In the genomic region with DNA sequence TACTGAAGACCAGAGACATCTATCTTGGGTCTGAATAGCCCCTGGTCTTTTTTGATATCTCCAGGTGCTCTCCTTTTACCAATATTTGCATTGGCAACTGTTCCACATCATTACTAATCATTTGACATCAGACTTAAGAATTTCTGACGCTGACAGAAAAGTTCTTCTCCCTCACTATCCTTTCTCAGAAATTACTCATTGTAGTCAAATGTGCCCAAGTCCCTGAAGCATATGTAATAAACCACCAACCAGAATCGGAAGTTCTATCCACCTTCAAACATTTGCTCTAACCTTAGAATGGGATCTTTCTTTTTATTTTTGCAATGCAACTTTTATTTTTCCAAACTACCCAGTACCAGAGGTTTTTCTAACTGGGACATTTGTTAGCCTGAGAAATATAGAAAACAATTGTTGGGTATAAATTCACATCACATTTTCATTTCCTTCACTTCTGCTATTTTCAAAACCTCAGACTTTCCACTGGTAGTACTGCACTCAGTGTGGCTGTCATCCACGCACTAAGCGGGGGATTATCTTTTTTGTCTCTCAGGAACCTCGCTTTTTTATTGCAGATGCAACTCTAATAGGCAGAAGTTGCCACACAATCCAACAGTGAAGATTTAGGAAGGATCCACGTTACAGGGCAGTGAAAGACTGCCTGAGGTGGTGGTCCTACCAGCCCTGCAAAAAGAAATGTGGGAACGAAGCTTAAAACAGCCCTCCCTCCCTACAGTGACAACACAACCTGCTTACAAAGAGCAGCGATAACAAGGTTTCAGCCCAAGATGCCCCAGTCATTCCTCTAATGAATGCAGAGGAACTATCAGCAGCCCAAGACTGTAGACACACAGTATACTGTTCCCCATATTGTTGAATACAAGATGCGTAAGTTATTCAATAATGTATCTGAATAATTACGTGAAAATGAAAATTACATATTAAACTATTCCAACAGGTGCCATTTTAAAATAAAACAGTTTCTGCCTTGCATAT, we compare ENCODE assay signal across 1 cellular context.
TF ChIP-seq lines count a peak whose summit lies in the region.

No MANE protein-coding gene starts in this region.

TF ChIP-seq in GM12878, 131 proteins besides CTCF, POLR2A, EP300 and RAD21 (continues in another document):
- TF ChIP-seq, protein P1, sequence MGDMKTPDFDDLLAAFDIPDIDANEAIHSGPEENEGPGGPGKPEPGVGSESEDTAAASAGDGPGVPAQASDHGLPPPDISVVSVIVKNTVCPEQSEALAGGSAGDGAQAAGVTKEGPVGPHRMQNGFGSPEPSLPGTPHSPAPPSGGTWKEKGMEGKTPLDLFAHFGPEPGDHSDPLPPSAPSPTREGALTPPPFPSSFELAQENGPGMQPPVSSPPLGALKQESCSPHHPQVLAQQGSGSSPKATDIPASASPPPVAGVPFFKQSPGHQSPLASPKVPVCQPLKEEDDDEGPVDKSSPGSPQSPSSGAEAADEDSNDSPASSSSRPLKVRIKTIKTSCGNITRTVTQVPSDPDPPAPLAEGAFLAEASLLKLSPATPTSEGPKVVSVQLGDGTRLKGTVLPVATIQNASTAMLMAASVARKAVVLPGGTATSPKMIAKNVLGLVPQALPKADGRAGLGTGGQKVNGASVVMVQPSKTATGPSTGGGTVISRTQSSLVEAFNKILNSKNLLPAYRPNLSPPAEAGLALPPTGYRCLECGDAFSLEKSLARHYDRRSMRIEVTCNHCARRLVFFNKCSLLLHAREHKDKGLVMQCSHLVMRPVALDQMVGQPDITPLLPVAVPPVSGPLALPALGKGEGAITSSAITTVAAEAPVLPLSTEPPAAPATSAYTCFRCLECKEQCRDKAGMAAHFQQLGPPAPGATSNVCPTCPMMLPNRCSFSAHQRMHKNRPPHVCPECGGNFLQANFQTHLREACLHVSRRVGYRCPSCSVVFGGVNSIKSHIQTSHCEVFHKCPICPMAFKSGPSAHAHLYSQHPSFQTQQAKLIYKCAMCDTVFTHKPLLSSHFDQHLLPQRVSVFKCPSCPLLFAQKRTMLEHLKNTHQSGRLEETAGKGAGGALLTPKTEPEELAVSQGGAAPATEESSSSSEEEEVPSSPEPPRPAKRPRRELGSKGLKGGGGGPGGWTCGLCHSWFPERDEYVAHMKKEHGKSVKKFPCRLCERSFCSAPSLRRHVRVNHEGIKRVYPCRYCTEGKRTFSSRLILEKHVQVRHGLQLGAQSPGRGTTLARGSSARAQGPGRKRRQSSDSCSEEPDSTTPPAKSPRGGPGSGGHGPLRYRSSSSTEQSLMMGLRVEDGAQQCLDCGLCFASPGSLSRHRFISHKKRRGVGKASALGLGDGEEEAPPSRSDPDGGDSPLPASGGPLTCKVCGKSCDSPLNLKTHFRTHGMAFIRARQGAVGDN (IDR thresholded peaks at IDR 0.05): peak; percentile 45; the same call in 1 of the 2 replicates
- TF ChIP-seq ZBED1 (IDR thresholded peaks at IDR 0.05; ENCODE audit: borderline replicate concordance): peak; percentile 39; the same call in 1 of the 2 replicates
- TF ChIP-seq STAT3 (IDR thresholded peaks at IDR 0.05; ENCODE audit: low read depth, low read length): 0 out of 2 replicates have a peak, but pooled peaks have one; percentile 74
- TF ChIP-seq NBN (IDR thresholded peaks at IDR 0.05): peak; percentile 29; the same call in 1 of the 2 replicates
- TF ChIP-seq, protein P2, sequence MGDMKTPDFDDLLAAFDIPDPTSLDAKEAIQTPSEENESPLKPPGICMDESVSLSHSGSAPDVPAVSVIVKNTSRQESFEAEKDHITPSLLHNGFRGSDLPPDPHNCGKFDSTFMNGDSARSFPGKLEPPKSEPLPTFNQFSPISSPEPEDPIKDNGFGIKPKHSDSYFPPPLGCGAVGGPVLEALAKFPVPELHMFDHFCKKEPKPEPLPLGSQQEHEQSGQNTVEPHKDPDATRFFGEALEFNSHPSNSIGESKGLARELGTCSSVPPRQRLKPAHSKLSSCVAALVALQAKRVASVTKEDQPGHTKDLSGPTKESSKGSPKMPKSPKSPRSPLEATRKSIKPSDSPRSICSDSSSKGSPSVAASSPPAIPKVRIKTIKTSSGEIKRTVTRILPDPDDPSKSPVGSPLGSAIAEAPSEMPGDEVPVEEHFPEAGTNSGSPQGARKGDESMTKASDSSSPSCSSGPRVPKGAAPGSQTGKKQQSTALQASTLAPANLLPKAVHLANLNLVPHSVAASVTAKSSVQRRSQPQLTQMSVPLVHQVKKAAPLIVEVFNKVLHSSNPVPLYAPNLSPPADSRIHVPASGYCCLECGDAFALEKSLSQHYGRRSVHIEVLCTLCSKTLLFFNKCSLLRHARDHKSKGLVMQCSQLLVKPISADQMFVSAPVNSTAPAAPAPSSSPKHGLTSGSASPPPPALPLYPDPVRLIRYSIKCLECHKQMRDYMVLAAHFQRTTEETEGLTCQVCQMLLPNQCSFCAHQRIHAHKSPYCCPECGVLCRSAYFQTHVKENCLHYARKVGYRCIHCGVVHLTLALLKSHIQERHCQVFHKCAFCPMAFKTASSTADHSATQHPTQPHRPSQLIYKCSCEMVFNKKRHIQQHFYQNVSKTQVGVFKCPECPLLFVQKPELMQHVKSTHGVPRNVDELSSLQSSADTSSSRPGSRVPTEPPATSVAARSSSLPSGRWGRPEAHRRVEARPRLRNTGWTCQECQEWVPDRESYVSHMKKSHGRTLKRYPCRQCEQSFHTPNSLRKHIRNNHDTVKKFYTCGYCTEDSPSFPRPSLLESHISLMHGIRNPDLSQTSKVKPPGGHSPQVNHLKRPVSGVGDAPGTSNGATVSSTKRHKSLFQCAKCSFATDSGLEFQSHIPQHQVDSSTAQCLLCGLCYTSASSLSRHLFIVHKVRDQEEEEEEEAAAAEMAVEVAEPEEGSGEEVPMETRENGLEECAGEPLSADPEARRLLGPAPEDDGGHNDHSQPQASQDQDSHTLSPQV (IDR thresholded peaks at IDR 0.05): peak; percentile 66; the same call in 1 of the 2 replicates
- TF ChIP-seq JUNB (IDR thresholded peaks at IDR 0.05): peak; percentile 63
- TF ChIP-seq CREB1 (IDR thresholded peaks at IDR 0.05; ENCODE audit: low read depth): peak; percentile 93
- no peak; the same call in none of the 2 replicates for TF ChIP-seq GATAD2B (conservative IDR thresholded peaks at IDR 0.05; ENCODE audit: low read depth)
- TF ChIP-seq, protein P3, sequence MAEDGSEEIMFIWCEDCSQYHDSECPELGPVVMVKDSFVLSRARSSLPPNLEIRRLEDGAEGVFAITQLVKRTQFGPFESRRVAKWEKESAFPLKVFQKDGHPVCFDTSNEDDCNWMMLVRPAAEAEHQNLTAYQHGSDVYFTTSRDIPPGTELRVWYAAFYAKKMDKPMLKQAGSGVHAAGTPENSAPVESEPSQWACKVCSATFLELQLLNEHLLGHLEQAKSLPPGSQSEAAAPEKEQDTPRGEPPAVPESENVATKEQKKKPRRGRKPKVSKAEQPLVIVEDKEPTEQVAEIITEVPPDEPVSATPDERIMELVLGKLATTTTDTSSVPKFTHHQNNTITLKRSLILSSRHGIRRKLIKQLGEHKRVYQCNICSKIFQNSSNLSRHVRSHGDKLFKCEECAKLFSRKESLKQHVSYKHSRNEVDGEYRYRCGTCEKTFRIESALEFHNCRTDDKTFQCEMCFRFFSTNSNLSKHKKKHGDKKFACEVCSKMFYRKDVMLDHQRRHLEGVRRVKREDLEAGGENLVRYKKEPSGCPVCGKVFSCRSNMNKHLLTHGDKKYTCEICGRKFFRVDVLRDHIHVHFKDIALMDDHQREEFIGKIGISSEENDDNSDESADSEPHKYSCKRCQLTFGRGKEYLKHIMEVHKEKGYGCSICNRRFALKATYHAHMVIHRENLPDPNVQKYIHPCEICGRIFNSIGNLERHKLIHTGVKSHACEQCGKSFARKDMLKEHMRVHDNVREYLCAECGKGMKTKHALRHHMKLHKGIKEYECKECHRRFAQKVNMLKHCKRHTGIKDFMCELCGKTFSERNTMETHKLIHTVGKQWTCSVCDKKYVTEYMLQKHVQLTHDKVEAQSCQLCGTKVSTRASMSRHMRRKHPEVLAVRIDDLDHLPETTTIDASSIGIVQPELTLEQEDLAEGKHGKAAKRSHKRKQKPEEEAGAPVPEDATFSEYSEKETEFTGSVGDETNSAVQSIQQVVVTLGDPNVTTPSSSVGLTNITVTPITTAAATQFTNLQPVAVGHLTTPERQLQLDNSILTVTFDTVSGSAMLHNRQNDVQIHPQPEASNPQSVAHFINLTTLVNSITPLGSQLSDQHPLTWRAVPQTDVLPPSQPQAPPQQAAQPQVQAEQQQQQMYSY (CRISPR knock-in tag; IDR thresholded peaks at IDR 0.05): no peak
- TF ChIP-seq ETV6 (conservative IDR thresholded peaks at IDR 0.05 in 1 of 2, IDR thresholded peaks at IDR 0.05 in 1 of 2; ENCODE audit: borderline replicate concordance in 1 of 2, low read depth in 1 of 2): peak in 1 of 2 experiments; percentile 47; a peak in 1 of 4 replicates
- peak; percentile 72; the same call in 1 of the 2 replicates for TF ChIP-seq RUNX3 (IDR thresholded peaks at IDR 0.05; ENCODE audit: low read length)
- no peak for TF ChIP-seq SRF (IDR thresholded peaks at IDR 0.05; ENCODE audit: low read depth in 2 of 2, low read length in 2 of 2)
- TF ChIP-seq SMAD1 (IDR thresholded peaks at IDR 0.05; ENCODE audit: low read depth, partially characterized antibody): peak; percentile 67
- peak; percentile 63 for TF ChIP-seq IKZF1 (conservative IDR thresholded peaks at IDR 0.05)
- no peak for TF ChIP-seq POLR2AphosphoS5 (IDR thresholded peaks at IDR 0.05; ENCODE audit: low read length)
- peak; percentile 49; the same call in 1 of the 2 replicates for TF ChIP-seq FOXM1 (IDR thresholded peaks at IDR 0.05; ENCODE audit: low read depth, low read length)
- TF ChIP-seq, protein P4, sequence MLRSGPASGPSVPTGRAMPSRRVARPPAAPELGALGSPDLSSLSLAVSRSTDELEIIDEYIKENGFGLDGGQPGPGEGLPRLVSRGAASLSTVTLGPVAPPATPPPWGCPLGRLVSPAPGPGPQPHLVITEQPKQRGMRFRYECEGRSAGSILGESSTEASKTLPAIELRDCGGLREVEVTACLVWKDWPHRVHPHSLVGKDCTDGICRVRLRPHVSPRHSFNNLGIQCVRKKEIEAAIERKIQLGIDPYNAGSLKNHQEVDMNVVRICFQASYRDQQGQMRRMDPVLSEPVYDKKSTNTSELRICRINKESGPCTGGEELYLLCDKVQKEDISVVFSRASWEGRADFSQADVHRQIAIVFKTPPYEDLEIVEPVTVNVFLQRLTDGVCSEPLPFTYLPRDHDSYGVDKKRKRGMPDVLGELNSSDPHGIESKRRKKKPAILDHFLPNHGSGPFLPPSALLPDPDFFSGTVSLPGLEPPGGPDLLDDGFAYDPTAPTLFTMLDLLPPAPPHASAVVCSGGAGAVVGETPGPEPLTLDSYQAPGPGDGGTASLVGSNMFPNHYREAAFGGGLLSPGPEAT (IDR thresholded peaks at IDR 0.05; ENCODE audit: low read depth): peak; percentile 70; the same call in 1 of the 2 replicates
- peak; percentile 91 for TF ChIP-seq DPF2 (IDR thresholded peaks at IDR 0.05)
- peak; percentile 63 for TF ChIP-seq CREM (IDR thresholded peaks at IDR 0.05; ENCODE audit: low read depth)
- peak; percentile 63; the same call in 1 of the 2 replicates for TF ChIP-seq PML (IDR thresholded peaks at IDR 0.05; ENCODE audit: low read length)
- TF ChIP-seq MEF2B (IDR thresholded peaks at IDR 0.05; ENCODE audit: partially characterized antibody, poor library complexity, severe bottlenecking): peak; percentile 77
- TF ChIP-seq ATF7 (IDR thresholded peaks at IDR 0.05; ENCODE audit: low read depth): peak; percentile 90
- TF ChIP-seq POU2F2 (IDR thresholded peaks at IDR 0.05; ENCODE audit: borderline replicate concordance, low read depth, low read length): peak; percentile 79; the same call in 2 of the 3 replicates
- TF ChIP-seq RAD51 (IDR thresholded peaks at IDR 0.05): 0 out of 2 replicates have a peak, but pooled peaks have one; percentile 11
- TF ChIP-seq, protein P5, sequence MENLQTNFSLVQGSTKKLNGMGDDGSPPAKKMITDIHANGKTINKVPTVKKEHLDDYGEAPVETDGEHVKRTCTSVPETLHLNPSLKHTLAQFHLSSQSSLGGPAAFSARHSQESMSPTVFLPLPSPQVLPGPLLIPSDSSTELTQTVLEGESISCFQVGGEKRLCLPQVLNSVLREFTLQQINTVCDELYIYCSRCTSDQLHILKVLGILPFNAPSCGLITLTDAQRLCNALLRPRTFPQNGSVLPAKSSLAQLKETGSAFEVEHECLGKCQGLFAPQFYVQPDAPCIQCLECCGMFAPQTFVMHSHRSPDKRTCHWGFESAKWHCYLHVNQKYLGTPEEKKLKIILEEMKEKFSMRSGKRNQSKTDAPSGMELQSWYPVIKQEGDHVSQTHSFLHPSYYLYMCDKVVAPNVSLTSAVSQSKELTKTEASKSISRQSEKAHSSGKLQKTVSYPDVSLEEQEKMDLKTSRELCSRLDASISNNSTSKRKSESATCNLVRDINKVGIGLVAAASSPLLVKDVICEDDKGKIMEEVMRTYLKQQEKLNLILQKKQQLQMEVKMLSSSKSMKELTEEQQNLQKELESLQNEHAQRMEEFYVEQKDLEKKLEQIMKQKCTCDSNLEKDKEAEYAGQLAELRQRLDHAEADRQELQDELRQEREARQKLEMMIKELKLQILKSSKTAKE (IDR thresholded peaks at IDR 0.05; ENCODE audit: low read depth, poor library complexity, severe bottlenecking): peak; percentile 33
- peak; percentile 36; the same call in 1 of the 2 replicates for TF ChIP-seq EED (IDR thresholded peaks at IDR 0.05; ENCODE audit: low read depth)
- TF ChIP-seq SUZ12 (IDR thresholded peaks at IDR 0.05; ENCODE audit: unreplicated experiment): no peak
- TF ChIP-seq, protein P6, sequence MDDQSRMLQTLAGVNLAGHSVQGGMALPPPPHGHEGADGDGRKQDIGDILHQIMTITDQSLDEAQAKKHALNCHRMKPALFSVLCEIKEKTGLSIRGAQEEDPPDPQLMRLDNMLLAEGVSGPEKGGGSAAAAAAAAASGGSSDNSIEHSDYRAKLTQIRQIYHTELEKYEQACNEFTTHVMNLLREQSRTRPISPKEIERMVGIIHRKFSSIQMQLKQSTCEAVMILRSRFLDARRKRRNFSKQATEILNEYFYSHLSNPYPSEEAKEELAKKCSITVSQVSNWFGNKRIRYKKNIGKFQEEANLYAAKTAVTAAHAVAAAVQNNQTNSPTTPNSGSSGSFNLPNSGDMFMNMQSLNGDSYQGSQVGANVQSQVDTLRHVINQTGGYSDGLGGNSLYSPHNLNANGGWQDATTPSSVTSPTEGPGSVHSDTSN (IDR thresholded peaks at IDR 0.05; ENCODE audit: insufficient replicate concordance, low read depth, low read length): peak; percentile 47
- TF ChIP-seq SPI1 (IDR thresholded peaks at IDR 0.05; ENCODE audit: borderline replicate concordance, insufficient read depth, low read depth, low read length): peak; percentile 88
- peak; percentile 76 to 85 for TF ChIP-seq IKZF2 (IDR thresholded peaks at IDR 0.05)
- TF ChIP-seq, protein P7, sequence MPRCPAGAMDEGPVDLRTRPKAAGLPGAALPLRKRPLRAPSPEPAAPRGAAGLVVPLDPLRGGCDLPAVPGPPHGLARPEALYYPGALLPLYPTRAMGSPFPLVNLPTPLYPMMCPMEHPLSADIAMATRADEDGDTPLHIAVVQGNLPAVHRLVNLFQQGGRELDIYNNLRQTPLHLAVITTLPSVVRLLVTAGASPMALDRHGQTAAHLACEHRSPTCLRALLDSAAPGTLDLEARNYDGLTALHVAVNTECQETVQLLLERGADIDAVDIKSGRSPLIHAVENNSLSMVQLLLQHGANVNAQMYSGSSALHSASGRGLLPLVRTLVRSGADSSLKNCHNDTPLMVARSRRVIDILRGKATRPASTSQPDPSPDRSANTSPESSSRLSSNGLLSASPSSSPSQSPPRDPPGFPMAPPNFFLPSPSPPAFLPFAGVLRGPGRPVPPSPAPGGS (IDR thresholded peaks at IDR 0.05; ENCODE audit: borderline replicate concordance, insufficient read depth, low read depth, low read length, poor library complexity, severe bottlenecking): peak; percentile 89
- TF ChIP-seq ZNF24 (IDR thresholded peaks at IDR 0.05): peak; percentile 74; the same call in 1 of the 2 replicates
- peak; percentile 67 for TF ChIP-seq BCL11A (IDR thresholded peaks at IDR 0.05; ENCODE audit: low read depth, low read length)
- TF ChIP-seq RBBP5 (conservative IDR thresholded peaks at IDR 0.05): no peak
